25 cellular contexts compared by ENCODE assay signal in the genomic region with DNA sequence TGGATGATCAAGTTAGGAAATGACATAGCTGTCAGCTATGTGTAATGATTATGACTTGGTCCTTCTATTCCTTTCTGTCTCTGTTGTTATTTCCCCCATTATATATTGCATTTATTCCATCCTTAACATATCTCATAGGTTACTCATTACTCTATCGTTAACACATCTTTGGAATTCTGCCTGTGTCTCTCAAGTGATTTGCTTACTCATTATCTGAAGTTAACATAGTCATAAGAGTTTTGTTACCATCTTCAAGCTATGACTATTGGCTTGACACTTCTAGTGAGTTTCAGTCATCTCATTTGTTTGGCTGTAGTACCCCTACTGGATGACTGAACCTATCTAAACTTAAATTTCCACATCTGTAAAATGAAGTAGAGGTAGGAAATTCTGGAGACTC.
"Had no signal": no experiment of that assay in that cellular context is flagged by ENCODE, and none has a peak within 500 bp of the region (broad histone marks: within the 10 kb centered on the region; RNA-seq: fewer than 3 reads in every experiment).

No MANE protein-coding gene starts in this region.

- H3K9me3 ChIP-seq: adrenal gland had no signal

- H3K4me3 ChIP-seq: adrenal gland, K562 had no signal

- DNase-seq: activated CD4-positive, alpha-beta T cell treated with anti-CD3 and anti-CD28 coated beads for 48 hours; activated CD4-positive, alpha-beta T cell treated with anti-CD3 and anti-CD28 coated beads, Interleukin-2, amount 50 U/mL, for 4 hours; activated CD4-positive, CD25-positive, alpha-beta regulatory T cell treated with anti-CD3 and anti-CD28 coated beads, Interleukin-2, amount 50 U/mL, for 72 hours; activated CD8-positive, alpha-beta memory T cell treated with anti-CD3 and anti-CD28 coated beads, Interleukin-2, amount 50 U/mL, for 48 hours; activated CD8-positive, alpha-beta T cell treated with anti-CD3 and anti-CD28 coated beads, Interleukin-2, amount 10 ng/mL, durations not matched to agents 7 days and 5 days; activated naive CD4-positive, alpha-beta T cell treated with anti-CD3 and anti-CD28 coated beads, Interleukin-2, amount 50 U/mL, for 16 hours; activated naive CD8-positive, alpha-beta T cell treated with anti-CD3 and anti-CD28 coated beads, Interleukin-2, amount 10 ng/mL, durations not matched to agents 7 days and 5 days; activated T-cell treated with anti-CD3 and anti-CD28 coated beads, Interleukin-2, amount 50 U/mL, for 1 hour; adrenal gland; anterior cingulate cortex; Karpas-422; NCI-H1048; NCI-H1417; NCI-H1694; NCI-H2029; NCI-H510A treated with DMSO at 0.1 percent for 48 hours; NCI-H69; NK-92 treated with Interleukin-12 subunit alpha and Interleukin-12 subunit beta, amount 100 ng/mL, for 24 hours; OCI-M1; SHP77 had no signal

- H3K27ac Mint-ChIP-seq: activated CD8-positive, alpha-beta T cell treated with anti-CD3 and anti-CD28 coated beads, Interleukin-2, amount 10 ng/mL, durations not matched to agents 7 days and 5 days; activated naive CD8-positive, alpha-beta T cell treated with anti-CD3 and anti-CD28 coated beads, Interleukin-2, amount 10 ng/mL, durations not matched to agents 7 days and 5 days; T-helper 1 cell treated with Interleukin-12 subunit alpha and Interleukin-12 subunit beta and Interleukin-4 antibody, amounts not matched to agents 30 μg/mL and 1 μg/mL, for 36 hours; WTC11 had no signal

- H3K4me1 Mint-ChIP-seq: activated naive CD8-positive, alpha-beta T cell treated with anti-CD3 and anti-CD28 coated beads, Interleukin-2, amount 10 ng/mL, durations not matched to agents 7 days and 5 days had no signal

- H3K4me1 ChIP-seq: adrenal gland had no signal

- H3K27me3 Mint-ChIP-seq: activated naive CD8-positive, alpha-beta T cell treated with anti-CD3 and anti-CD28 coated beads, Interleukin-2, amount 10 ng/mL, durations not matched to agents 7 days and 5 days had no signal

- H3K36me3 ChIP-seq: adrenal gland had no signal

- ATAC-seq: activated CD8-positive, alpha-beta T cell treated with anti-CD3 and anti-CD28 coated beads, Interleukin-2, amount 10 ng/mL, durations not matched to agents 7 days and 5 days; K562; Panc1; WTC11 had no signal

- H3K27me3 ChIP-seq: adrenal gland had no signal

- H3K27ac ChIP-seq: adrenal gland, RWPE1 had no signal

- H3K36me3 Mint-ChIP-seq: activated naive CD8-positive, alpha-beta T cell treated with anti-CD3 and anti-CD28 coated beads, Interleukin-2, amount 10 ng/mL, durations not matched to agents 7 days and 5 days had no signal

- H3K4me3 Mint-ChIP-seq: activated CD8-positive, alpha-beta T cell treated with anti-CD3 and anti-CD28 coated beads, Interleukin-2, amount 10 ng/mL, durations not matched to agents 7 days and 5 days; activated naive CD8-positive, alpha-beta T cell treated with anti-CD3 and anti-CD28 coated beads, Interleukin-2, amount 10 ng/mL, durations not matched to agents 7 days and 5 days; T-helper 1 cell treated with Interleukin-12 subunit alpha and Interleukin-12 subunit beta and Interleukin-4 antibody, amounts not matched to agents 30 μg/mL and 1 μg/mL, for 36 hours; WTC11 had no signal

- H3K9me3 Mint-ChIP-seq: activated naive CD8-positive, alpha-beta T cell treated with anti-CD3 and anti-CD28 coated beads, Interleukin-2, amount 10 ng/mL, durations not matched to agents 7 days and 5 days; T-helper 1 cell treated with Interleukin-12 subunit alpha and Interleukin-12 subunit beta and Interleukin-4 antibody, amounts not matched to agents 30 μg/mL and 1 μg/mL, for 36 hours had no signal
